In genomic region chrX:23389196-23389792, GRCh38 we compare ENCODE assay signal across 25 cellular contexts. TPM values are rescaled to one million over a fixed set of nuclear protein-coding genes. Genes with fewer than 3 reads are reported as not detected.
DNase-seq lines count a peak whose midpoint lies in the region; TF ChIP-seq lines count a peak whose summit lies in the region.
"Had no signal": no experiment of that assay in that cellular context is flagged by ENCODE, and none has a peak within 500 bp of the region (broad histone marks: within the 10 kb centered on the region; RNA-seq: fewer than 3 reads in every experiment).

No MANE protein-coding gene starts in this region.

- no peaks in the 10 kb centered on the region for H3K9me3 Mint-ChIP-seq in neural progenitor cell
- no peaks in the 10 kb centered on the region for H3K9me3 Mint-ChIP-seq in activated T-helper 1 cell treated with anti-CD3 and anti-CD28 coated beads, Interleukin-12 subunit alpha, Interleukin-12 subunit beta, Interleukin-2, Interleukin-4 antibody, amounts not matched to agents 30 ng/mL and 10 ng/mL and 1 ng/mL, durations not matched to agents 14 hours and 24 hours and 36 hours
- H3K9me3 Mint-ChIP-seq: CD4-positive, alpha-beta T cell had no signal

- intact Hi-C loops in activated T-helper 1 cell treated with anti-CD3 and anti-CD28 coated beads, Interleukin-12 subunit alpha, Interleukin-12 subunit beta, Interleukin-2, Interleukin-4 antibody, amounts not matched to agents 30 ng/mL and 10 ng/mL and 1 ng/mL, durations not matched to agents 14 hours and 24 hours and 36 hours (cut with micrococcal nuclease), result no loop called here

- H3K27ac ChIP-seq in SJCRH30, result no peak overlapping the region
- H3K27ac ChIP-seq in neural progenitor cell, result no peak overlapping the region
- H3K27ac ChIP-seq: A549, BLaER1, PC-9 had no signal

- H3K4me1 ChIP-seq in SJCRH30 (peaks cover 39% of the 10 kb centered on the region), neural progenitor cell (no peaks in the 10 kb centered on the region), BE2C (no peaks in the 10 kb centered on the region)
- H3K4me1 ChIP-seq: A549, BLaER1 had no signal

- H3K4me3 ChIP-seq in SJCRH30, result no peak overlapping the region
- H3K4me3 ChIP-seq in neural progenitor cell, result no peak overlapping the region
- no peak overlapping the region for H3K4me3 ChIP-seq in BE2C (ENCODE audit: low read depth, low read length)
- H3K4me3 ChIP-seq: A549, BLaER1, PC-9 had no signal

- H3K79me2 ChIP-seq in neural progenitor cell (ENCODE audit: low read depth), result no peaks in the 10 kb centered on the region

- no peaks in the 10 kb centered on the region for H3K36me3 ChIP-seq in SJCRH30
- H3K36me3 ChIP-seq in neural progenitor cell, result no peaks in the 10 kb centered on the region
- no peaks in the 10 kb centered on the region for H3K36me3 ChIP-seq in BE2C
- H3K36me3 ChIP-seq: BLaER1 had no signal

- DNase-seq in ELF-1 (ENCODE audit: low read depth, low spot score), result peak; percentile 45
- DNase-seq in SJCRH30, result peak; percentile 66 to 75
- peak; percentile 57 for DNase-seq in islet precursor cell
- no peak for DNase-seq in neural progenitor cell (ENCODE audit: low spot score)
- DNase-seq in activated T-helper 1 cell treated with anti-CD3 and anti-CD28 coated beads, Interleukin-12 subunit alpha, Interleukin-12 subunit beta, Interleukin-2, Interleukin-4 antibody, amounts not matched to agents 30 ng/mL and 10 ng/mL and 1 ng/mL, durations not matched to agents 14 hours and 24 hours and 36 hours (ENCODE audit: low spot score), result no peak
- DNase-seq in BE2C, result no peak
- DNase-seq in stimulated activated CD4-positive, alpha-beta T cell treated with anti-CD3 and anti-CD28 coated beads, Interleukin-1b, Interleukin-23, amount 100 ng/mL, for 48 hours, result no peak
- DNase-seq: CD4-positive, alpha-beta T cell; COR-L47; DMS 273 treated with DMSO at 0.1 percent for 48 hours; GDM1; KBM-7; MM.1S; NCI-H1048; NCI-H1417 treated with DMSO at 0.1 percent for 48 hours; NCI-H187 treated with DMSO at 0.1 percent for 48 hours; NCI-H226; NCI-H510A treated with DMSO at 0.1 percent for 48 hours; NCI-H748 treated with DMSO at 0.1 percent for 48 hours; PC-9; RPMI8226; SHP77 treated with DMSO at 0.1 percent for 48 hours; SK-N-SH had no signal

- H3K27me3 ChIP-seq in SJCRH30 (no peaks in the 10 kb centered on the region), neural progenitor cell (no peaks in the 10 kb centered on the region), BE2C (no peaks in the 10 kb centered on the region)
- H3K27me3 ChIP-seq: BLaER1 had no signal

- H3K27ac Mint-ChIP-seq in neural progenitor cell, result no peak overlapping the region
- no peak overlapping the region for H3K27ac Mint-ChIP-seq in activated T-helper 1 cell treated with anti-CD3 and anti-CD28 coated beads, Interleukin-12 subunit alpha, Interleukin-12 subunit beta, Interleukin-2, Interleukin-4 antibody, amounts not matched to agents 30 ng/mL and 10 ng/mL and 1 ng/mL, durations not matched to agents 14 hours and 24 hours and 36 hours
- H3K27ac Mint-ChIP-seq: CD4-positive, alpha-beta T cell had no signal

- no peak overlapping the region for H3K9ac ChIP-seq in neural progenitor cell
- H3K9ac ChIP-seq: BLaER1, SK-N-SH had no signal

- H4K20me1 ChIP-seq in neural progenitor cell (ENCODE audit: low read depth), result no peaks in the 10 kb centered on the region
- H4K20me1 ChIP-seq: BLaER1 had no signal

- H3K36me3 Mint-ChIP-seq in neural progenitor cell, result no peaks in the 10 kb centered on the region
- no peaks in the 10 kb centered on the region for H3K36me3 Mint-ChIP-seq in activated T-helper 1 cell treated with anti-CD3 and anti-CD28 coated beads, Interleukin-12 subunit alpha, Interleukin-12 subunit beta, Interleukin-2, Interleukin-4 antibody, amounts not matched to agents 30 ng/mL and 10 ng/mL and 1 ng/mL, durations not matched to agents 14 hours and 24 hours and 36 hours (ENCODE audit: low read depth)

- no peak overlapping the region for H3K4me2 ChIP-seq in neural progenitor cell
- H3K4me2 ChIP-seq: A549, BLaER1, PC-9, SK-N-SH had no signal

- TF ChIP-seq CTCF in neural progenitor cell (IDR thresholded peaks at IDR 0.05), result no peak
- TF ChIP-seq CTCF in BE2C (IDR thresholded peaks at IDR 0.05; ENCODE audit: low read depth, low read length), result no peak

- peaks cover 2% of the 10 kb centered on the region for H3K27me3 Mint-ChIP-seq in neural progenitor cell (ENCODE audit: insufficient read depth, low read depth)
- H3K27me3 Mint-ChIP-seq in activated T-helper 1 cell treated with anti-CD3 and anti-CD28 coated beads, Interleukin-12 subunit alpha, Interleukin-12 subunit beta, Interleukin-2, Interleukin-4 antibody, amounts not matched to agents 30 ng/mL and 10 ng/mL and 1 ng/mL, durations not matched to agents 14 hours and 24 hours and 36 hours (ENCODE audit: insufficient read depth), result no peaks in the 10 kb centered on the region
- H3K27me3 Mint-ChIP-seq: CD4-positive, alpha-beta T cell had no signal

- H3K4me3 Mint-ChIP-seq in neural progenitor cell, result no peak overlapping the region
- no peak overlapping the region for H3K4me3 Mint-ChIP-seq in activated T-helper 1 cell treated with anti-CD3 and anti-CD28 coated beads, Interleukin-12 subunit alpha, Interleukin-12 subunit beta, Interleukin-2, Interleukin-4 antibody, amounts not matched to agents 30 ng/mL and 10 ng/mL and 1 ng/mL, durations not matched to agents 14 hours and 24 hours and 36 hours
- H3K4me3 Mint-ChIP-seq: CD4-positive, alpha-beta T cell had no signal

- peak overlapping the region; percentile 65 for H2AFZ ChIP-seq in neural progenitor cell (replicated peaks)
- H2AFZ ChIP-seq: PC-9 had no signal

- no peaks in the 10 kb centered on the region for H3F3A ChIP-seq in neural progenitor cell (ENCODE audit: low read depth)

- H3K4me1 Mint-ChIP-seq in neural progenitor cell, result peaks cover 8% of the 10 kb centered on the region
- H3K4me1 Mint-ChIP-seq in activated T-helper 1 cell treated with anti-CD3 and anti-CD28 coated beads, Interleukin-12 subunit alpha, Interleukin-12 subunit beta, Interleukin-2, Interleukin-4 antibody, amounts not matched to agents 30 ng/mL and 10 ng/mL and 1 ng/mL, durations not matched to agents 14 hours and 24 hours and 36 hours (ENCODE audit: low read depth), result no peaks in the 10 kb centered on the region

- H3K9me3 ChIP-seq in SJCRH30 (replicated peaks) (no peaks in the 10 kb centered on the region), neural progenitor cell (ENCODE audit: low read depth) (no peaks in the 10 kb centered on the region), BE2C (no peaks in the 10 kb centered on the region)
- H3K9me3 ChIP-seq: A549, BLaER1, SK-N-SH had no signal

RNA-seq across cellular contexts. Expression of gene PTCHD1, which starts 54.6 kb away (rescaled TPM):
- 0.43 and 0.58 TPM in 2 replicates for total RNA-seq in SJCRH30 (2014; rRNA removed; shearing (Covaris generic))
- total RNA-seq in neural progenitor cell (ENCODE audit: low replicate concordance), result 0.03 and 0.07 TPM in 2 replicates
- not detected in 2 replicates for total RNA-seq in activated T-helper 1 cell treated with anti-CD3 and anti-CD28 coated beads, Interleukin-12 subunit alpha, Interleukin-12 subunit beta, Interleukin-2, Interleukin-4 antibody, amounts not matched to agents 30 ng/mL and 10 ng/mL and 1 ng/mL, durations not matched to agents 14 hours and 24 hours and 36 hours
- polyA plus RNA-seq in BE2C (2012; ENCODE audit: insufficient read depth, insufficient read length, low read depth), result 0.03 TPM
- total RNA-seq: CD4-positive, alpha-beta T cell; PC-9 had no signal
- polyA plus RNA-seq: A549, SK-N-SH had no signal

Comparison
In these comparisons a context has a peak if more than half of its experiments do, and no peak if none do; other contexts are left out.
1. DNase-seq: peak in ELF-1 (single experiment), SJCRH30 (2 of 2) and islet precursor cell (single experiment); none in neural progenitor cell (single experiment), activated T-helper 1 cell treated with anti-CD3 and anti-CD28 coated beads, Interleukin-12 subunit alpha, Interleukin-12 subunit beta, Interleukin-2, Interleukin-4 antibody, amounts not matched to agents 30 ng/mL and 10 ng/mL and 1 ng/mL, durations not matched to agents 14 hours and 24 hours and 36 hours (single experiment), BE2C (single experiment) and stimulated activated CD4-positive, alpha-beta T cell treated with anti-CD3 and anti-CD28 coated beads, Interleukin-1b, Interleukin-23, amount 100 ng/mL, for 48 hours (single experiment).